In the genomic region with DNA sequence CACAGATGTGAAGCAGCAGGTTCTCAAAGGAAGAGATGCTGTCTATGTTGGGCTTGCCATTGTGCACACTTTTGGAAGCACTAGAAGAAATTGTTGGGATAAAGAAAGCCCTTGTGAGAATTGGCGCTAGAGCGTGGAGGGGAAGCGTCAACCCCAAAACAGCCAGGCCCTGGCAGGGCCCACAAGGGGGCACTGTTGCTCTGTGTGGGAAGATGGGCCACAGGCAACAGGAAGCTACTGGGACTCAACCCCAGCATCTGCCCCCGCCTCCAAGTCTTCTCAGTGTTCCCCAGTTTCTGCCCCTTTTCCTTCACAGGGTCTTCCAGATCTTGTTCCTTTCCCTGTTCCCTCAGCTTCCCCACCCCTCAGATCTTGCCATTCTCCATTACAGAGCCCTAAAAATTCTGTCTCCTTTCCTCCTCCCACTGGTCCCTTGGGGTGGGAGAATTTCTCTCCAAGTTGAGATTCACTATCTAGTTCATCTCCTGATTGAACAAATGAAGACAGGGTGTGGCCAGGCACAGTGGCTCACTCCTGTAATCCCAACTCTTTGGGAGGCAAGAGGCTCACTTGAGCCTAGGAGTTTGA, we compare ENCODE assay signal across 8 cellular contexts.
DNase-seq lines count a peak whose midpoint lies in the region; ATAC-seq and TF ChIP-seq lines count a peak whose summit lies in the region.

No MANE protein-coding gene starts in this region.

- DNase-seq in HEK293T (ENCODE audit: extremely low spot score) (peak; percentile 82), NCI-H510A (lab: John Stamatoyannopoulos, UW) (peak; percentile 9), erythroblast (lab: John Stamatoyannopoulos, UW) (peak; percentile 54 to 72), natural killer cell (peak; percentile 37), superior temporal gyrus (ENCODE audit: extremely low spot score) (peak; percentile 9), amniotic stem cell (lab: John Stamatoyannopoulos, UW) (no peak)
- peak; percentile 35 to 45 (median 37) for DNase-seq in activated CD8-positive, alpha-beta memory T cell treated with anti-CD3 and anti-CD28 coated beads for 48 hours (ENCODE audit: low read depth in 2 of 3, low spot score in 2 of 3)

- no peak overlapping the region for H3K4me3 Mint-ChIP-seq in natural killer cell

- CTCF ChIA-PET in HEK293T (lab: Yijun Ruan, JAX), result interaction anchor here (0.6 to 6.2 kb wide), 12 partner anchors 10 to 655 kb away, joined by 3 to 81 read pairs (median 5); no protein-coding TSS in a partner anchor

- intact Hi-C loops in natural killer cell (cut with micrococcal nuclease), result loop anchor here (5.0 kb wide), 2 partner anchors 489 to 554 kb away; no protein-coding TSS in a partner anchor

- ATAC-seq in natural killer cell, result peak in 2 of 3 donors; percentile 74 to 89

- H3K27ac Mint-ChIP-seq in natural killer cell, result no peak overlapping the region

- TF ChIP-seq POLR2A in erythroblast (IDR thresholded peaks at IDR 0.05; ENCODE audit: low read length), result no peak

- H3K9me3 Mint-ChIP-seq in natural killer cell, result no peaks in the 10 kb centered on the region

- TF ChIP-seq CTCF in GM12872 (IDR thresholded peaks at IDR 0.05; ENCODE audit: insufficient read depth, low read depth, low read length), result peak; percentile 81
- peak; percentile 44 for TF ChIP-seq CTCF in natural killer cell (IDR thresholded peaks at IDR 0.05)

- POLR2A ChIA-PET in HEK293T (lab: Yijun Ruan, JAX), result interaction anchor here (0.7 kb wide), 1 partner anchor 75 kb away, joined by 3 read pairs; no protein-coding TSS in a partner anchor

- H3K4me1 Mint-ChIP-seq in natural killer cell, result no peaks in the 10 kb centered on the region

- H3K27me3 Mint-ChIP-seq in natural killer cell (ENCODE audit: low read depth in 2 of 2), result peaks cover 4 to 27% of the 10 kb centered on the region in 2 donors

- H3K36me3 Mint-ChIP-seq in natural killer cell, result no peaks in the 10 kb centered on the region

TF ChIP-seq in HEK293T, 16 proteins besides CTCF, POLR2A, EP300 and RAD21:
- TF ChIP-seq HDGF (IDR thresholded peaks at IDR 0.05; ENCODE audit: borderline replicate concordance) (no peak), ZNF384 (IDR thresholded peaks at IDR 0.05) (no peak), LEF1 (IDR thresholded peaks at IDR 0.05; ENCODE audit: borderline replicate concordance) (no peak), L3MBTL2 (conservative IDR thresholded peaks at IDR 0.05) (no peak), SP1 (IDR thresholded peaks at IDR 0.05) (no peak), FOXA1 (IDR thresholded peaks at IDR 0.05) (no peak), ARNT (IDR thresholded peaks at IDR 0.05) (no peak), BHLHE40 (IDR thresholded peaks at IDR 0.05; ENCODE audit: borderline replicate concordance) (no peak), TARDBP (IDR thresholded peaks at IDR 0.05) (no peak), NFRKB (IDR thresholded peaks at IDR 0.05) (no peak), CTBP1 (IDR thresholded peaks at IDR 0.05; ENCODE audit: borderline replicate concordance) (no peak), FOXK2 (IDR thresholded peaks at IDR 0.05) (no peak), SUZ12 (IDR thresholded peaks at IDR 0.05) (no peak), FOXM1 (IDR thresholded peaks at IDR 0.05; ENCODE audit: borderline replicate concordance) (no peak)
- TF ChIP-seq, protein P1, sequence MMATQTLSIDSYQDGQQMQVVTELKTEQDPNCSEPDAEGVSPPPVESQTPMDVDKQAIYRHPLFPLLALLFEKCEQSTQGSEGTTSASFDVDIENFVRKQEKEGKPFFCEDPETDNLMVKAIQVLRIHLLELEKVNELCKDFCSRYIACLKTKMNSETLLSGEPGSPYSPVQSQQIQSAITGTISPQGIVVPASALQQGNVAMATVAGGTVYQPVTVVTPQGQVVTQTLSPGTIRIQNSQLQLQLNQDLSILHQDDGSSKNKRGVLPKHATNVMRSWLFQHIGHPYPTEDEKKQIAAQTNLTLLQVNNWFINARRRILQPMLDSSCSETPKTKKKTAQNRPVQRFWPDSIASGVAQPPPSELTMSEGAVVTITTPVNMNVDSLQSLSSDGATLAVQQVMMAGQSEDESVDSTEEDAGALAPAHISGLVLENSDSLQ (IDR thresholded peaks at IDR 0.05), result no peak
